In genomic region chr13:23202383-23202782, GRCh38 we compare ENCODE assay signal across 20 cellular contexts. TPM values are rescaled to one million over a fixed set of nuclear protein-coding genes. Genes with fewer than 3 reads are reported as not detected.
"Had no signal": no experiment of that assay in that cellular context is flagged by ENCODE, and none has a peak within 500 bp of the region (broad histone marks: within the 10 kb centered on the region; RNA-seq: fewer than 3 reads in every experiment).

No MANE protein-coding gene starts in this region.

- H3K27me3 ChIP-seq: ascending aorta, esophagus muscularis mucosa, hepatocyte, ovary, sigmoid colon, tibial artery had no signal

- DNase-seq: activated CD4-positive, alpha-beta T cell treated with anti-CD3 and anti-CD28 coated beads for 48 hours; activated CD4-positive, CD25-positive, alpha-beta regulatory T cell; activated CD8-positive, alpha-beta T cell treated with anti-CD3 and anti-CD28 coated beads for 36 hours; activated naive CD4-positive, alpha-beta T cell treated with anti-CD3 and anti-CD28 coated beads, Interleukin-2, amount 10 ng/mL, durations not matched to agents 7 days and 5 days; activated naive CD8-positive, alpha-beta T cell treated with anti-CD3 and anti-CD28 coated beads, Interleukin-2, amount 50 U/mL, for 24 hours; activated T-cell treated with anti-CD3 and anti-CD28 coated beads, Interleukin-2, amount 50 U/mL, for 4 hours; cerebellar nuclear complex; effector CD8-positive, alpha-beta T cell; mesenchymal stem cell; naive thymus-derived CD4-positive, alpha-beta T cell; ovary; sigmoid colon; stimulated activated naive CD4-positive, alpha-beta T cell treated with Interleukin-2 at 50 U/mL for 16 hours; T1000; tibial artery had no signal

- H2AFZ ChIP-seq: hepatocyte had no signal

- H3K79me2 ChIP-seq: hepatocyte had no signal

- H3K27ac ChIP-seq: ascending aorta, esophagus muscularis mucosa, hepatocyte, ovary, sigmoid colon, tibial artery had no signal

- H3K4me2 ChIP-seq: hepatocyte had no signal

- H3K4me1 ChIP-seq: ascending aorta, esophagus muscularis mucosa, sigmoid colon, tibial artery had no signal

- H3K4me3 ChIP-seq: ascending aorta, esophagus muscularis mucosa, hepatocyte, ovary, sigmoid colon, tibial artery had no signal

- H3K36me3 ChIP-seq: ascending aorta, ovary, sigmoid colon, tibial artery had no signal

- H3K9me3 ChIP-seq: esophagus muscularis mucosa, ovary, sigmoid colon had no signal

RNA-seq across cellular contexts. Expression of gene SGCG, which starts 21.6 kb away (rescaled TPM):
- total RNA-seq: activated CD8-positive, alpha-beta T cell treated with anti-CD3 and anti-CD28 coated beads for 36 hours; activated T-cell treated with anti-CD3 and anti-CD28 coated beads, Interleukin-2, amount 50 U/mL, for 4 hours; ascending aorta; fibroblast of villous mesenchyme; naive thymus-derived CD4-positive, alpha-beta T cell; T-helper 1 cell treated with Interleukin-12 subunit alpha and Interleukin-12 subunit beta and Interleukin-4 antibody, amounts not matched to agents 30 ng/mL and 1 ng/mL, for 36 hours had no signal
- polyA plus RNA-seq: naive thymus-derived CD4-positive, alpha-beta T cell had no signal
